In genomic region chr3:97579365-97579764, GRCh38 we compare ENCODE assay signal across 11 cellular contexts.
DNase-seq lines count a peak whose midpoint lies in the region; ATAC-seq, FAIRE-seq and TF ChIP-seq lines count a peak whose summit lies in the region.
"Had no signal": no experiment of that assay in that cellular context is flagged by ENCODE, and none has a peak within 500 bp of the region (broad histone marks: within the 10 kb centered on the region; RNA-seq: fewer than 3 reads in every experiment).

No MANE protein-coding gene starts in this region.

- ATAC-seq in GM18870 (IDR thresholded peaks at IDR 0.05; ENCODE audit: unreplicated experiment) = peak; percentile 69
- ATAC-seq in HG02763 (IDR thresholded peaks at IDR 0.05; ENCODE audit: unreplicated experiment) = no peak
- ATAC-seq: heart left ventricle had no signal

- peak; percentile 82 for FAIRE-seq in RCC 7860 (lab: Jason Lieb, UNC)
- FAIRE-seq: astrocyte had no signal

- peak; percentile 90 for DNase-seq in NCI-H146 treated with DMSO at 0.1 percent for 48 hours (lab: John Stamatoyannopoulos, UW; ENCODE audit: unreplicated experiment)
- DNase-seq in RCC 7860 (ENCODE audit: low spot score) = peak; percentile 77
- peak; percentile 82 for DNase-seq in kidney glomerular epithelial cell (lab: John Stamatoyannopoulos, UW)
- DNase-seq in GM13977 (ENCODE audit: low spot score) = no peak
- no peak for DNase-seq in activated CD4-positive, alpha-beta T cell treated with anti-CD3 and anti-CD28 coated beads for 4 hours
- no peak for DNase-seq in T1000 (lab: John Stamatoyannopoulos, UW)
- DNase-seq: activated CD4-positive, alpha-beta T cell treated with anti-CD3 and anti-CD28 coated beads, Interleukin-2, amount 10 ng/mL, durations not matched to agents 7 days and 5 days; heart left ventricle had no signal

- in situ Hi-C loops in GM13977 (cut with MboI; ENCODE audit: low pct_unique_long_range_greater_than_20kb, low sequenced_read_pairs, unreplicated experiment) = no loop called here

- TF ChIP-seq CTCF in GM13977 (IDR thresholded peaks at IDR 0.05; ENCODE audit: extremely low read depth, insufficient read depth, missing control alignments) = no peak

Comparison
In these comparisons a context has a peak if more than half of its experiments do, and no peak if none do; other contexts are left out.
1. DNase-seq: peak in NCI-H146 treated with DMSO at 0.1 percent for 48 hours (single experiment), RCC 7860 (single experiment) and kidney glomerular epithelial cell (single experiment); none in GM13977 (single experiment), activated CD4-positive, alpha-beta T cell treated with anti-CD3 and anti-CD28 coated beads for 4 hours (0 of 2) and T1000 (single experiment).